ENCODE assay signal across 2 cellular contexts in the genomic region with DNA sequence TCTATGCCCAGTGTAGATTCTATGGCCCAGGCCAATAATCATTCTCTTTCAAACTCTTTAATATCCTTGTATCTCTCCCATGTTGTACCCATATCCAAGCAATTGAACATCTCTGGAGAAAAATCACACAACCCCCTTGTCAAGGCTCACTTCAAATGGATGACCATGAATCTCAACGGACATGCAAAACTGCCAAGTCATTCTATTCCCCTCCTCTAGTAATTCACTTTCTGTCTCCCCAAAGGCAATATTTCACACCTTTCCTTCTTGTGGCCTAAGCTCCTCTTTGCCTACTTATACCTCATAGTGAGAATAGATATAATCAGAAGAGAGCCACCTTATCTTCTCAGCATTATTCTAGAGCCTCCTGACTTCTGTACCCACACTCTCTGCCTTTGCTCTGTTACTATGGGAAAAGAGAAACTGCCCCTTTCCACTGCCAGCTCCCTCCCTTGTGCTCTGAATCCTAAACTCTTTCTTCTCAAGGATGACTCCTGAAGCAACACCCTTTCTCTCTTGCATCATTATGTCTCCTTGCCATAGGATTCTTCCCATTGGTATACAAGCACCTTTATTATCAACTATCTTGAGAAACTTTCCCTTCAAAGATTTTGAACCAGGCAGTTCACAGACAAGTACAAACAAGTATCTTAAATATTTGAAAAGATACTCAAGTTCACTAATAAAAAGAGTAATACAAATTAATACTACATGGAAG.
TF ChIP-seq lines count a peak whose summit lies in the region.

No MANE protein-coding gene starts in this region.

TF ChIP-seq in A549, 52 proteins besides CTCF, POLR2A, EP300 and RAD21 (continued from another document):
- TF ChIP-seq MAFK (IDR thresholded peaks at IDR 0.05; ENCODE audit: partially characterized antibody) (peak; percentile 59), CEBPB (IDR thresholded peaks at IDR 0.05) (no peak), ATOH8 (CRISPR knock-in tag; IDR thresholded peaks at IDR 0.05; ENCODE audit: low read depth) (no peak), NFE2L2 (conservative IDR thresholded peaks at IDR 0.05; ENCODE audit: low read length) (peak; percentile 67), CHD2 (IDR thresholded peaks at IDR 0.05; ENCODE audit: low read length, partially characterized antibody) (no peak), FOSL2 (IDR thresholded peaks at IDR 0.05) (no peak), FOSL2 (CRISPR knock-in tag; IDR thresholded peaks at IDR 0.05) (no peak), BHLHE40 (IDR thresholded peaks at IDR 0.05; ENCODE audit: low read depth, low read length) (no peak), PBX3 (IDR thresholded peaks at IDR 0.05) (no peak), ZSCAN20 (CRISPR knock-in tag; IDR thresholded peaks at IDR 0.05) (no peak), TP53 (CRISPR knock-in tag; IDR thresholded peaks at IDR 0.05) (no peak)

TF ChIP-seq in IMR-90, 13 proteins besides CTCF, POLR2A, EP300 and RAD21 (continued from another document):
- TF ChIP-seq, protein P1, sequence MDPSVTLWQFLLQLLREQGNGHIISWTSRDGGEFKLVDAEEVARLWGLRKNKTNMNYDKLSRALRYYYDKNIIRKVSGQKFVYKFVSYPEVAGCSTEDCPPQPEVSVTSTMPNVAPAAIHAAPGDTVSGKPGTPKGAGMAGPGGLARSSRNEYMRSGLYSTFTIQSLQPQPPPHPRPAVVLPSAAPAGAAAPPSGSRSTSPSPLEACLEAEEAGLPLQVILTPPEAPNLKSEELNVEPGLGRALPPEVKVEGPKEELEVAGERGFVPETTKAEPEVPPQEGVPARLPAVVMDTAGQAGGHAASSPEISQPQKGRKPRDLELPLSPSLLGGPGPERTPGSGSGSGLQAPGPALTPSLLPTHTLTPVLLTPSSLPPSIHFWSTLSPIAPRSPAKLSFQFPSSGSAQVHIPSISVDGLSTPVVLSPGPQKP (IDR thresholded peaks at IDR 0.05; ENCODE audit: borderline replicate concordance, low read depth, low read length): no peak
- peak; percentile 79 for TF ChIP-seq NFE2L2 (IDR thresholded peaks at IDR 0.05; ENCODE audit: low read depth, low read length)
- no peak for TF ChIP-seq FOS (IDR thresholded peaks at IDR 0.05; ENCODE audit: low read depth, low read length)
- no peak for TF ChIP-seq SMC3 (IDR thresholded peaks at IDR 0.05; ENCODE audit: low read depth, low read length)
- no peak for TF ChIP-seq MAZ (IDR thresholded peaks at IDR 0.05; ENCODE audit: borderline replicate concordance, low read depth, low read length)
- no peak for TF ChIP-seq MAFK (IDR thresholded peaks at IDR 0.05; ENCODE audit: low read depth, low read length)
- no peak for TF ChIP-seq BHLHE40 (IDR thresholded peaks at IDR 0.05; ENCODE audit: low read depth, low read length)
- no peak for TF ChIP-seq RCOR1 (IDR thresholded peaks at IDR 0.05; ENCODE audit: insufficient replicate concordance, low read length)
- TF ChIP-seq, protein P2, sequence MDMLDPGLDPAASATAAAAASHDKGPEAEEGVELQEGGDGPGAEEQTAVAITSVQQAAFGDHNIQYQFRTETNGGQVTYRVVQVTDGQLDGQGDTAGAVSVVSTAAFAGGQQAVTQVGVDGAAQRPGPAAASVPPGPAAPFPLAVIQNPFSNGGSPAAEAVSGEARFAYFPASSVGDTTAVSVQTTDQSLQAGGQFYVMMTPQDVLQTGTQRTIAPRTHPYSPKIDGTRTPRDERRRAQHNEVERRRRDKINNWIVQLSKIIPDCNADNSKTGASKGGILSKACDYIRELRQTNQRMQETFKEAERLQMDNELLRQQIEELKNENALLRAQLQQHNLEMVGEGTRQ (IDR thresholded peaks at IDR 0.05; ENCODE audit: low read depth, low read length): no peak
- no peak for TF ChIP-seq MXI1 (IDR thresholded peaks at IDR 0.05; ENCODE audit: borderline replicate concordance, low read depth, low read length)
- no peak for TF ChIP-seq CHD1 (IDR thresholded peaks at IDR 0.05; ENCODE audit: low read depth, low read length)
- TF ChIP-seq RFX5 (IDR thresholded peaks at IDR 0.05; ENCODE audit: low read depth, low read length): no peak
TF ChIP-seq in IMR-90: peak in this region for 2.
